In the genomic region with DNA sequence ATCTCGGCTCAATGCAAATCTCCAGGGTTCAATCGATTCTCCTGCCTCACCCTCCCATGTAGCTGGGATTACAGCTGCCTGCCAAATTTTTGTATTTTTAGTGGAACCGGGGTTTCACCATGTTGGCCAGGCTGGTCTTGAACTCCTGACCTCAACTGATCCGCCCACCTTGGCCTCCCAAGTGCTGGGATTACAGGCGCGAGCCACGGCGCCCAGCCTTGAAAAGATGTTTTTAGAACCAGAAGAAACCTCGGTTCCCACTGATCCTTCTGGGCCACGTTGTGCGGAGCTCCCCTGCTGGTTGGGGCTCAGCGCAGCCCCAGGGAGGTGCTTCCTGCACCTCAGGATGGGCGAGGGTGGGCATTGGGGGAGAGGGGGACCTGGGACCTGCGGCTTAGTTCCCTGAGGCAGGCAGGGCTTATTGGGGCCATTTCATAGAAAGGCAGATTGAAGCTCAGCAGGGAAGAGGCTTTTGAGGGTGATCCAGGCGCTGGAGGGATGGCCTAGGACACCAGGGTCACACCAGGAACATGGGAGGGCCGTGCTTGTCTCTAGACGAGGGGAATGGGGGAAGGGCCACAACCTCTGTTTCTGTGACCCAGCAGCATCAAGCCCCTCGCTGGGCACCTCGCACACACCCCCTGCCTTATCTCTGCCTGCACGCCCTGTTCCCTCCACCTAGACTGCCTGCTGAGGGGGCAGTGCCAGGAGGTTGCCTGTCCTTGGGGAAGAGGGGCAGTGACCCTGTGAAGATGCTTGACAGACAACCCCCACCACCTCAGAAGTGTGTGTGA, we compare ENCODE assay signal across 8 cellular contexts. TPM values are rescaled to one million over a fixed set of nuclear protein-coding genes. Genes with fewer than 3 reads are reported as not detected.
DNase-seq lines count a peak whose midpoint lies in the region; ATAC-seq and TF ChIP-seq lines count a peak whose summit lies in the region.

No MANE protein-coding gene starts in this region.

- no peak overlapping the region for H3K4me2 ChIP-seq in H9 (ENCODE audit: insufficient read depth, insufficient read length, low read length)

- peaks cover 5 to 8% of the 10 kb centered on the region in 2 experiments; a peak in 3 of 5 replicates for H3K9me3 Mint-ChIP-seq in H9
- H3K9me3 Mint-ChIP-seq in activated T-cell treated with anti-CD3 and anti-CD28 coated beads, Interleukin-2, amount 50 U/mL, for 72 hours: peaks cover 2 to 3% of the 10 kb centered on the region in 2 donors

- H3K14ac ChIP-seq in H9 (ENCODE audit: insufficient read depth, low read length): no peak overlapping the region

- no peak overlapping the region for H2AFZ ChIP-seq in H9 (ENCODE audit: low read length)

- no peak overlapping the region for H2AK5ac ChIP-seq in H9 (ENCODE audit: insufficient read length, low read length)

- no peaks in the 10 kb centered on the region for H3K27me3 Mint-ChIP-seq in H9 (ENCODE audit: low read depth)
- H3K27me3 Mint-ChIP-seq in activated T-cell treated with anti-CD3 and anti-CD28 coated beads, Interleukin-2, amount 50 U/mL, for 72 hours (ENCODE audit: low read depth): no peaks in the 10 kb centered on the region

- no CpG with 5 or more reads among the region's 20 CpGs for WGBS in H9 (ENCODE audit: extremely low coverage, insufficient read length, low lambda C conversion rate)
- WGBS in right cardiac atrium: 57% methylated on average over 20 of the region's 20 CpGs

- peak; percentile 31 for DNase-seq in H9
- no peak for DNase-seq in activated T-cell treated with anti-CD3 and anti-CD28 coated beads, Interleukin-2, amount 50 U/mL, for 72 hours
- peak in 2 of 3 donors; percentile 58 to 75 for DNase-seq in right cardiac atrium
- DNase-seq in stimulated activated CD4-positive, alpha-beta T cell treated with anti-CD3 and anti-CD28 coated beads, Interleukin-15, amount 100 ng/mL, for 24 hours: no peak
- DNase-seq in mucosa of gallbladder (ENCODE audit: low spot score): no peak

- no peak overlapping the region for H4K91ac ChIP-seq in H9 (ENCODE audit: insufficient read length, low read depth, low read length)

- peak; percentile 4 to 14 for ATAC-seq in activated T-cell treated with anti-CD3 and anti-CD28 coated beads, Interleukin-2, amount 50 U/mL, for 72 hours (replicated peaks in 1 of 2)
- ATAC-seq in right cardiac atrium (peak; percentile 11 to 19), HG02884 (IDR thresholded peaks at IDR 0.05; ENCODE audit: unreplicated experiment) (no peak), GM21619 (IDR thresholded peaks at IDR 0.05; ENCODE audit: unreplicated experiment) (no peak)

- no peak overlapping the region for H2BK12ac ChIP-seq in H9 (ENCODE audit: insufficient read length, low read depth, low read length)

- no peak overlapping the region for H3K4ac ChIP-seq in H9 (ENCODE audit: low read depth, low read length)

- no peak overlapping the region for H4K8ac ChIP-seq in H9 (replicated peaks; ENCODE audit: insufficient read length, low read depth, low read length)

- H3K4me1 ChIP-seq in H9 (ENCODE audit: insufficient read depth, low read length) (no peaks in the 10 kb centered on the region; the same call in 1 of the 2 replicates), right cardiac atrium (ENCODE audit: control insufficient read depth, insufficient read depth, low read length) (peaks cover 5% of the 10 kb centered on the region)

- H3K23ac ChIP-seq in H9 (ENCODE audit: insufficient read length, low read depth, low read length): no peak overlapping the region

- intact Hi-C loops in right cardiac atrium (cut with DNase I): no loop called here

- H3K4me3 ChIP-seq in right cardiac atrium (ENCODE audit: low read length): no peak overlapping the region
- H3K4me3 ChIP-seq in skin epidermis: peak overlapping the region in 1 of 7 experiments; percentile 18

- H3K4me3 Mint-ChIP-seq in H9: no peak overlapping the region; a peak in 2 of 5 replicates
- H3K4me3 Mint-ChIP-seq in activated T-cell treated with anti-CD3 and anti-CD28 coated beads, Interleukin-2, amount 50 U/mL, for 72 hours: peak overlapping the region; percentile 76 to 86

- no peaks in the 10 kb centered on the region for H3K23me2 ChIP-seq in H9 (ENCODE audit: insufficient read length, low read depth, low read length, poor library complexity, severe bottlenecking)

- H2BK120ac ChIP-seq in H9 (ENCODE audit: low read depth, low read length, poor library complexity, severe bottlenecking): no peak overlapping the region

- peak overlapping the region; percentile 49 to 94 (median 65); a peak in 5 of 7 replicates for H3K27ac Mint-ChIP-seq in H9
- peak overlapping the region; percentile 90 for H3K27ac Mint-ChIP-seq in activated T-cell treated with anti-CD3 and anti-CD28 coated beads, Interleukin-2, amount 50 U/mL, for 72 hours

- H4K5ac ChIP-seq in H9 (ENCODE audit: insufficient read length, low read depth, low read length): no peak overlapping the region

- no peaks in the 10 kb centered on the region for H3K79me1 ChIP-seq in H9 (ENCODE audit: insufficient read depth, low read depth, low read length, poor library complexity, severe bottlenecking)

- H3K36me3 Mint-ChIP-seq in H9 (ENCODE audit: insufficient read depth in 1 of 3, low read depth in 3 of 3): peaks cover 2 to 25% (median 23%) of the 10 kb centered on the region in 3 experiments
- H3K36me3 Mint-ChIP-seq in activated T-cell treated with anti-CD3 and anti-CD28 coated beads, Interleukin-2, amount 50 U/mL, for 72 hours (ENCODE audit: insufficient read depth in 2 of 2): peaks cover 6% of the 10 kb centered on the region in 2 donors

- H3K27ac ChIP-seq in H9 (ENCODE audit: insufficient read length, low read depth, low read length): no peak overlapping the region
- H3K27ac ChIP-seq in right cardiac atrium (ENCODE audit: low read length): peak overlapping the region; percentile 49
- peak overlapping the region; percentile 25 to 87 (median 63) for H3K27ac ChIP-seq in skin epidermis

- H2BK20ac ChIP-seq in H9 (ENCODE audit: low read depth, low read length, poor library complexity, severe bottlenecking): no peak overlapping the region

- H4K20me1 ChIP-seq in H9 (ENCODE audit: control insufficient read depth, insufficient read depth, insufficient read length): peaks cover 2% of the 10 kb centered on the region

- no peak overlapping the region for H3K18ac ChIP-seq in H9 (ENCODE audit: insufficient read length, low read depth, low read length)

- 0 out of 3 replicates have a peak, but pooled peaks have one; percentile 12 for TF ChIP-seq CTCF in H9 (conservative IDR thresholded peaks at IDR 0.05)

- H3K4me1 Mint-ChIP-seq in H9: peaks cover 15 to 20% of the 10 kb centered on the region in 2 experiments
- H3K4me1 Mint-ChIP-seq in activated T-cell treated with anti-CD3 and anti-CD28 coated beads, Interleukin-2, amount 50 U/mL, for 72 hours (ENCODE audit: low read depth): peaks cover 40% of the 10 kb centered on the region

- no peak overlapping the region for H2BK15ac ChIP-seq in H9 (ENCODE audit: low read depth, low read length)

- H3K9me3 ChIP-seq in H9 (ENCODE audit: control insufficient read depth, low read depth, low read length) (no peaks in the 10 kb centered on the region), right cardiac atrium (ENCODE audit: control insufficient read depth, low read length) (no peaks in the 10 kb centered on the region)

- H3K9ac ChIP-seq in H9 (ENCODE audit: extremely low read depth, insufficient read length, low read length): no peak overlapping the region

- no peak overlapping the region for H3K56ac ChIP-seq in H9 (ENCODE audit: insufficient read length, low read depth, low read length)

- H3T11ph ChIP-seq in H9 (ENCODE audit: low read length): no peak overlapping the region

- H2BK5ac ChIP-seq in H9 (ENCODE audit: insufficient read length, low read length): no peak overlapping the region

- no peaks in the 10 kb centered on the region for H3K27me3 ChIP-seq in H9 (ENCODE audit: insufficient read depth, low read length)
- no peaks in the 10 kb centered on the region for H3K27me3 ChIP-seq in right cardiac atrium (ENCODE audit: control insufficient read depth, insufficient read depth)

- no peaks in the 10 kb centered on the region for H3K79me2 ChIP-seq in H9 (ENCODE audit: insufficient read depth, low read length)

RNA-seq across cellular contexts. Expression of a gene that starts 6.3 kb away (rescaled TPM):
- 163 and 166 TPM in 2 replicates for total RNA-seq in H9 (2021)
- 100 to 1,000 TPM; 281 to 282 TPM for total RNA-seq in activated T-cell treated with anti-CD3 and anti-CD28 coated beads, Interleukin-2, amount 50 U/mL, for 72 hours
- 100 to 1,000 TPM; 215 to 256 (median 236) TPM for total RNA-seq in right cardiac atrium
- 207 TPM for polyA plus RNA-seq in right cardiac atrium
- 346 TPM for total RNA-seq in mucosa of gallbladder

RNA-seq across cellular contexts. Expression of a gene that starts 44.4 kb away (rescaled TPM):
- total RNA-seq in H9 (2021) (34.1 and 37.6 TPM in 2 replicates), right cardiac atrium (10 to 100 TPM; 20.5 to 28.8 (median 26.3) TPM), mucosa of gallbladder (62.1 TPM)
- total RNA-seq in activated T-cell treated with anti-CD3 and anti-CD28 coated beads, Interleukin-2, amount 50 U/mL, for 72 hours: 10 to 100 TPM; 60.7 to 65.6 TPM
- polyA plus RNA-seq in right cardiac atrium: 21.7 TPM

Comparison
In these comparisons a context has a peak if more than half of its experiments do, and no peak if none do; other contexts are left out.
1. DNase-seq: peak in H9 (single experiment) and right cardiac atrium (2 of 3); none in activated T-cell treated with anti-CD3 and anti-CD28 coated beads, Interleukin-2, amount 50 U/mL, for 72 hours (0 of 2), stimulated activated CD4-positive, alpha-beta T cell treated with anti-CD3 and anti-CD28 coated beads, Interleukin-15, amount 100 ng/mL, for 24 hours (single experiment) and mucosa of gallbladder (single experiment).
2. H3K4me3 Mint-ChIP-seq: peak in activated T-cell treated with anti-CD3 and anti-CD28 coated beads, Interleukin-2, amount 50 U/mL, for 72 hours (2 of 2); none in H9 (0 of 2).
3. ATAC-seq: peak in activated T-cell treated with anti-CD3 and anti-CD28 coated beads, Interleukin-2, amount 50 U/mL, for 72 hours (2 of 2) and right cardiac atrium (2 of 2); none in HG02884 (single experiment) and GM21619 (single experiment).